Comparison of ENCODE assay signal across 10 cellular contexts in genomic region chr21:41923641-41924342, GRCh38. TPM values are rescaled to one million over a fixed set of nuclear protein-coding genes. Genes with fewer than 3 reads are reported as not detected.
DNase-seq lines count a peak whose midpoint lies in the region; ATAC-seq and TF ChIP-seq lines count a peak whose summit lies in the region.
"Had no signal": no experiment of that assay in that cellular context is flagged by ENCODE, and none has a peak within 500 bp of the region (broad histone marks: within the 10 kb centered on the region; RNA-seq: fewer than 3 reads in every experiment).

No MANE protein-coding gene starts in this region.

- POLR2A ChIA-PET in CD8-positive, alpha-beta memory T cell (lab: Charles Lee), result no interaction called here
- POLR2A ChIA-PET in T-cell (lab: Charles Lee), result interaction anchor here in 1 of 2 donors (0.6 kb wide), 1 partner anchor 44 kb away, joined by 3 read pairs; no protein-coding TSS in a partner anchor

- ATAC-seq in T-cell (replicated peaks in 1 of 4) (peak in 1 of 4 experiments; percentile 30), GM18511 (IDR thresholded peaks at IDR 0.05; ENCODE audit: unreplicated experiment) (no peak)

- peak overlapping the region in 4 of 8 donors; percentile 6 to 69 (median 46) for H3K27ac Mint-ChIP-seq in CD8-positive, alpha-beta memory T cell
- peak overlapping the region; percentile 34 to 71 for H3K27ac Mint-ChIP-seq in T-cell

- no peaks in the 10 kb centered on the region for H3K36me3 ChIP-seq in CD8-positive, alpha-beta memory T cell (ENCODE audit: insufficient read depth, low read length)
- peaks cover 0 to 3% (median under 1%) of the 10 kb centered on the region in 4 donors for H3K36me3 ChIP-seq in sigmoid colon

- peaks cover 35 to 56% (median 43%) of the 10 kb centered on the region in 3 donors for H3K4me1 Mint-ChIP-seq in CD8-positive, alpha-beta memory T cell
- peaks cover 56 to 63% (median 62%) of the 10 kb centered on the region in 3 donors for H3K4me1 Mint-ChIP-seq in T-cell

- intact Hi-C loops in sigmoid colon (cut with DNase I), result no loop called here

- H3K4me3 ChIP-seq in CD8-positive, alpha-beta memory T cell (ENCODE audit: low read length), result no peak overlapping the region
- H3K4me3 ChIP-seq in fibroblast of mammary gland (ENCODE audit: control insufficient read depth, low read depth, low read length) (peak overlapping the region; percentile 15), sigmoid colon (peak overlapping the region in 1 of 4 donors; percentile 0)

- H3K36me3 Mint-ChIP-seq in CD8-positive, alpha-beta memory T cell, result peaks cover 0 to 23% (median 8%) of the 10 kb centered on the region in 3 donors
- H3K36me3 Mint-ChIP-seq in T-cell, result peaks cover 16% of the 10 kb centered on the region

- no peaks in the 10 kb centered on the region for H3K27me3 Mint-ChIP-seq in CD8-positive, alpha-beta memory T cell
- H3K27me3 Mint-ChIP-seq in T-cell, result no peaks in the 10 kb centered on the region

- H3K9me3 Mint-ChIP-seq in CD8-positive, alpha-beta memory T cell, result no peaks in the 10 kb centered on the region
- H3K9me3 Mint-ChIP-seq in T-cell, result no peaks in the 10 kb centered on the region

- no peak overlapping the region for H3K27ac ChIP-seq in CD8-positive, alpha-beta memory T cell (ENCODE audit: low read depth, low read length)
- H3K27ac ChIP-seq in sigmoid colon, result peak overlapping the region; percentile 61 to 87 (median 76)

- peaks cover 44% of the 10 kb centered on the region for H3K4me1 ChIP-seq in CD8-positive, alpha-beta memory T cell (ENCODE audit: insufficient read depth, low read length)
- H3K4me1 ChIP-seq in sigmoid colon, result peaks cover 0 to 49% (median 38%) of the 10 kb centered on the region in 4 donors

- no peak for TF ChIP-seq POLR2A in sigmoid colon (IDR thresholded peaks at IDR 0.05)

- no peaks in the 10 kb centered on the region for H3K9me3 ChIP-seq in CD8-positive, alpha-beta memory T cell (ENCODE audit: low read length)
- H3K9me3 ChIP-seq in sigmoid colon, result no peaks in the 10 kb centered on the region

- TF ChIP-seq EP300 in sigmoid colon (IDR thresholded peaks at IDR 0.05), result no peak

- TF ChIP-seq CTCF in fibroblast of mammary gland (conservative IDR thresholded peaks at IDR 0.05; ENCODE audit: control insufficient read depth, insufficient read depth, low read depth, low read length) (no peak), sigmoid colon (IDR thresholded peaks at IDR 0.05) (no peak)

- H3K27me3 ChIP-seq in CD8-positive, alpha-beta memory T cell (ENCODE audit: insufficient read depth, low read length, poor library complexity, severe bottlenecking), result no peaks in the 10 kb centered on the region
- no peaks in the 10 kb centered on the region for H3K27me3 ChIP-seq in sigmoid colon

- no peak for DNase-seq in CD8-positive, alpha-beta memory T cell
- DNase-seq in T-cell (no peak), fibroblast of mammary gland (ENCODE audit: low read depth) (peak; percentile 88), sigmoid colon (peak; percentile 75), DMS153 treated with DMSO at 0.1 percent for 48 hours (lab: John Stamatoyannopoulos, UW; ENCODE audit: unreplicated experiment) (no peak), UCSD-AML1 (lab: John Stamatoyannopoulos, UW; ENCODE audit: unreplicated experiment) (no peak), ureter (ENCODE audit: low spot score) (no peak)
- DNase-seq: NCI-H1694; stimulated activated CD4-positive, alpha-beta T cell treated with anti-CD3 and anti-CD28 coated beads, Interleukin-4, amount 100 ng/mL, for 1 hour had no signal

- peak overlapping the region in 6 of 7 donors; percentile 29 to 87 (median 51) for H3K4me3 Mint-ChIP-seq in CD8-positive, alpha-beta memory T cell
- H3K4me3 Mint-ChIP-seq in T-cell, result peak overlapping the region; percentile 18 to 84 (median 36)

- CTCF ChIA-PET in CD8-positive, alpha-beta memory T cell (lab: Charles Lee), result interaction anchor here (1.0 to 1.6 kb wide), 2 partner anchors 107 to 184 kb away, joined by 3 to 6 read pairs; no protein-coding TSS in a partner anchor
- CTCF ChIA-PET in T-cell (lab: Charles Lee), result no interaction called here

- WGBS in sigmoid colon, 2 donors, result 48 to 52% methylated on average over 7 of the region's 7 CpGs

RNA-seq across cellular contexts. Expression of gene C2CD2, which starts 30.0 kb away (rescaled TPM):
- total RNA-seq in CD8-positive, alpha-beta memory T cell, result 1 to 10 TPM; 4.3 to 5.0 TPM
- polyA plus RNA-seq in CD8-positive, alpha-beta memory T cell, result 2.3 TPM
- total RNA-seq in T-cell (10 to 100 TPM in 1 of 5 donors, 1 to 10 TPM in 4; 7.7 to 15.0 (median 9.5) TPM), sigmoid colon (10 to 100 TPM; 19.0 to 45.1 (median 22.2) TPM), ureter (66.4 TPM)
- 1 to 10 TPM; 1.8 to 8.3 (median 3.7) TPM for polyA plus RNA-seq in sigmoid colon

RNA-seq across cellular contexts. Expression of gene PRDM15, which starts 44.6 kb away (rescaled TPM):
- 10 to 100 TPM; 12.0 to 13.1 TPM for total RNA-seq in CD8-positive, alpha-beta memory T cell
- 2.2 TPM for polyA plus RNA-seq in CD8-positive, alpha-beta memory T cell
- total RNA-seq in T-cell, result 10 to 100 TPM; 17.8 to 22.0 (median 20.7) TPM
- 1 to 10 TPM; 3.5 to 6.9 (median 5.2) TPM for total RNA-seq in sigmoid colon
- polyA plus RNA-seq in sigmoid colon, result 1 to 10 TPM; 1.2 to 5.7 (median 3.0) TPM
- total RNA-seq in ureter, result 14.1 TPM

Comparison
In these comparisons a context has a peak if more than half of its experiments do, and no peak if none do; other contexts are left out.
1. DNase-seq: peak in fibroblast of mammary gland (single experiment) and sigmoid colon (single experiment); none in CD8-positive, alpha-beta memory T cell (0 of 5), T-cell (0 of 34), DMS153 treated with DMSO at 0.1 percent for 48 hours (single experiment), UCSD-AML1 (single experiment) and ureter (single experiment).